8 cellular contexts compared by ENCODE assay signal in genomic region chr13:24217601-24218281, GRCh38. TPM values are rescaled to one million over a fixed set of nuclear protein-coding genes. Genes with fewer than 3 reads are reported as not detected.
DNase-seq lines count a peak whose midpoint lies in the region; ATAC-seq, FAIRE-seq and TF ChIP-seq lines count a peak whose summit lies in the region.

No MANE protein-coding gene starts in this region.

- no peaks in the 10 kb centered on the region for H3K36me3 ChIP-seq in GM12878 (ENCODE audit: control insufficient read depth in 2 of 2, insufficient read depth in 2 of 2, low read length in 1 of 2)

- no peaks in the 10 kb centered on the region; the same call in 2 of the 3 replicates for H3K9me3 ChIP-seq in GM12878 (replicated peaks; ENCODE audit: control insufficient read depth, insufficient read depth, low read length)

- TF ChIP-seq EP300 in GM12878 (IDR thresholded peaks at IDR 0.05; ENCODE audit: borderline replicate concordance in 1 of 2, control insufficient read depth in 1 of 2, low read depth in 2 of 2, low read length in 2 of 2): no peak

- peaks cover 22 to 25% of the 10 kb centered on the region in 2 donors for H3K4me1 Mint-ChIP-seq in natural killer cell treated with Interleukin-12 subunit alpha and Interleukin-12 subunit beta and Interleukin-15 and Interleukin-18, amount 100 ng/mL, for 72 hours (ENCODE audit: low read depth in 2 of 2)

- TF ChIP-seq POLR2A in GM12878 (IDR thresholded peaks at IDR 0.05; ENCODE audit: low read depth, low read length): no peak

- H4K20me1 ChIP-seq in GM12878 (ENCODE audit: control insufficient read depth, insufficient read depth): no peaks in the 10 kb centered on the region

- RAD21 ChIA-PET in GM12878 (lab: Charles Lee; ENCODE audit: unreplicated experiment): interaction anchor here (1.0 to 3.5 kb wide), 7 partner anchors 11 to 296 kb away, joined by 3 to 31 read pairs (median 4); no protein-coding TSS in a partner anchor

- H2AFZ ChIP-seq in GM12878 (ENCODE audit: control insufficient read depth, low read depth, low read length): no peak overlapping the region

- no peak overlapping the region for H3K4me3 ChIP-seq in GM12878

- H3K4me3 Mint-ChIP-seq in natural killer cell treated with Interleukin-12 subunit alpha and Interleukin-12 subunit beta and Interleukin-15 and Interleukin-18, amount 100 ng/mL, for 72 hours: peak overlapping the region; percentile 4

- SMC1A ChIA-PET in GM12878 (lab: Charles Lee; ENCODE audit: uncharacterized antibody, unreplicated experiment): interaction anchor here (0.6 to 6.8 kb wide), 13 partner anchors 11 to 296 kb away, joined by 3 to 74 read pairs (median 6); no protein-coding TSS in a partner anchor

- TF ChIP-seq RAD21 in GM12878 (IDR thresholded peaks at IDR 0.05; ENCODE audit: insufficient read depth, low read depth, low read length): no peak

- WGBS in GM12878 (ENCODE audit: insufficient coverage, insufficient replicate concordance, low lambda C conversion rate, missing lambda C conversion rate): 38% methylated on average over 6 of the region's 6 CpGs

- ATAC-seq in HG02763 (IDR thresholded peaks at IDR 0.05; ENCODE audit: unreplicated experiment) (peak; percentile 51), GM12878 (peak; percentile 53)
- peak; percentile 51 to 61 for ATAC-seq in natural killer cell treated with Interleukin-12 subunit alpha and Interleukin-12 subunit beta and Interleukin-15 and Interleukin-18, amount 100 ng/mL, for 72 hours

- peaks cover 23% of the 10 kb centered on the region for H3K4me1 ChIP-seq in GM12878 (ENCODE audit: control insufficient read depth, insufficient read depth, low read length)

- FAIRE-seq in GM12878 (lab: Jason Lieb, UNC) (no peak), frontal cortex (lab: Jason Lieb, UNC) (no peak), HTR-8/SVneo (lab: Jason Lieb, UNC) (no peak)

- peak overlapping the region; percentile 11 to 65 for H3K27ac Mint-ChIP-seq in natural killer cell treated with Interleukin-12 subunit alpha and Interleukin-12 subunit beta and Interleukin-15 and Interleukin-18, amount 100 ng/mL, for 72 hours

- H3K4me2 ChIP-seq in GM12878 (ENCODE audit: control insufficient read depth, insufficient read depth): 0 out of 2 replicates have a peak overlapping the region, but pooled peaks have one; percentile 7

- H3K27ac ChIP-seq in GM12878 (ENCODE audit: control insufficient read depth, insufficient read depth): no peak overlapping the region

- in situ Hi-C loops in GM12878 (cut with MboI): no loop called here

- no peaks in the 10 kb centered on the region; a peak in 1 of 4 replicates for H3K27me3 ChIP-seq in GM12878 (replicated peaks in 1 of 2; ENCODE audit: control insufficient read depth in 2 of 2, insufficient read depth in 2 of 2, low read length in 1 of 2)

- H3K27me3 Mint-ChIP-seq in natural killer cell treated with Interleukin-12 subunit alpha and Interleukin-12 subunit beta and Interleukin-15 and Interleukin-18, amount 100 ng/mL, for 72 hours: peaks cover 3 to 4% of the 10 kb centered on the region in 2 donors

- POLR2A ChIA-PET in GM12878 (lab: Charles Lee): interaction anchor here (0.6 kb wide), 1 partner anchor 9 kb away, joined by 3 read pairs; no protein-coding TSS in a partner anchor

- no peaks in the 10 kb centered on the region for H3K36me3 Mint-ChIP-seq in natural killer cell treated with Interleukin-12 subunit alpha and Interleukin-12 subunit beta and Interleukin-15 and Interleukin-18, amount 100 ng/mL, for 72 hours

- CTCF ChIA-PET in GM12878 (lab: Yijun Ruan, JAX): interaction anchor here (1.0 to 15.2 kb wide), 14 partner anchors 10 to 301 kb away, joined by 3 to 155 read pairs (median 4); no protein-coding TSS in a partner anchor

- no TSS peak for BruUV-seq in GM12878 (replicated peaks; lab: Mats Ljungman, UMichigan)

- DNase-seq in GM03348 (ENCODE audit: low spot score) (peak; percentile 25), GM12878 (ENCODE audit: low read depth, low spot score) (no peak), NCI-H524 treated with DMSO at 0.1 percent for 48 hours (lab: John Stamatoyannopoulos, UW) (no peak), frontal cortex (ENCODE audit: low spot score in 2 of 2) (no peak), NCI-H2081 treated with DMSO at 0.1 percent for 48 hours (lab: John Stamatoyannopoulos, UW) (no peak), HTR-8/SVneo (ENCODE audit: insufficient read length, low spot score) (no peak)
- DNase-seq in natural killer cell treated with Interleukin-12 subunit alpha and Interleukin-12 subunit beta and Interleukin-15 and Interleukin-18, amount 100 ng/mL, for 72 hours (ENCODE audit: low spot score): no peak

- intact Hi-C loops in GM12878 (cut with micrococcal nuclease; ENCODE audit: unreplicated experiment): no loop called here

- H3K9me3 Mint-ChIP-seq in natural killer cell treated with Interleukin-12 subunit alpha and Interleukin-12 subunit beta and Interleukin-15 and Interleukin-18, amount 100 ng/mL, for 72 hours: no peaks in the 10 kb centered on the region

- no peak for TF ChIP-seq CTCF in GM12878 (IDR thresholded peaks at IDR 0.05 in 2 of 3, conservative IDR thresholded peaks at IDR 0.05 in 1 of 3; ENCODE audit: control insufficient read depth in 2 of 3, extremely low read depth in 1 of 3, insufficient read depth in 1 of 3, low read depth in 3 of 3, low read length in 3 of 3)

- no peak overlapping the region for H3K9ac ChIP-seq in GM12878 (ENCODE audit: control insufficient read depth, insufficient read depth, low read length)

- H3K79me2 ChIP-seq in GM12878 (ENCODE audit: control insufficient read depth, insufficient read depth, low read length): no peaks in the 10 kb centered on the region

TF ChIP-seq in GM12878, 131 proteins besides CTCF, POLR2A, EP300 and RAD21:
- TF ChIP-seq FOXM1 (IDR thresholded peaks at IDR 0.05; ENCODE audit: low read depth, low read length): no peak
- no peak for TF ChIP-seq SREBF2 (IDR thresholded peaks at IDR 0.05; ENCODE audit: low read length)
- peak; percentile 76 to 84 for TF ChIP-seq BHLHE40 (IDR thresholded peaks at IDR 0.05; ENCODE audit: borderline replicate concordance in 1 of 2, low read depth in 2 of 2, low read length in 1 of 2)
- no peak for TF ChIP-seq YY1 (IDR thresholded peaks at IDR 0.05; ENCODE audit: low read depth, low read length)
- TF ChIP-seq ZBTB4 (CRISPR knock-in tag; IDR thresholded peaks at IDR 0.05): no peak

RNA-seq across cellular contexts. Expression of gene SPATA13, which starts 57.2 kb away (rescaled TPM):
- total RNA-seq in GM12878 (2013; cell fraction: nucleolus; rRNA removed): 25.9 and 31.1 TPM in 2 replicates
- total RNA-seq in GM12878 (2014; rRNA removed): 11.1 and 12.2 TPM in 2 replicates
- total RNA-seq in GM12878 (2014; rRNA removed; fragmentation: Illumina TruSeq; extraction: Trizol): 10.1 and 10.5 TPM in 2 replicates
- total RNA-seq in GM12878 (2021): 10.3 and 10.7 TPM in 2 replicates
- polyA plus RNA-seq in GM12878 (2011; ENCODE audit: low read depth): 4.2 TPM
- polyA plus RNA-seq in GM12878 (2011; rRNA removed): 10.9 and 11.7 TPM in 2 replicates
- 7.1 and 8.5 TPM in 2 replicates for polyA plus RNA-seq in GM12878 (2011; cell fraction: cytosol; rRNA removed)
- polyA plus RNA-seq in GM12878 (2011; cell fraction: nucleus; rRNA removed): 9.4 and 10.8 TPM in 2 replicates
- 5.1 and 7.6 TPM in 2 replicates for polyA plus RNA-seq in GM12878 (2012)
- 10.9 and 11.7 TPM in 2 replicates for polyA plus RNA-seq in GM12878 (2014; fragmentation: Illumina TruSeq; extraction: Trizol)
- 1 to 10 TPM; 2.4 to 2.7 TPM for polyA plus RNA-seq in GM12878 (2014; fragmentation: Nextera tagmentation; extraction: Ambion mirVana)
- 10.2 and 10.6 TPM in 2 replicates for polyA plus RNA-seq in GM12878 (2014; rRNA removed)
- 1 to 10 TPM; 5.4 to 5.5 TPM for polyA plus RNA-seq in GM12878 (2016; fragmentation: Nextera tagmentation; extraction: Ambion mirVana)
- polyA minus RNA-seq in GM12878 (2011; rRNA and poly(A)+ RNA removed): 16.5 and 20.6 TPM in 2 replicates
- 5.6 and 6.3 TPM in 2 replicates for polyA minus RNA-seq in GM12878 (2011; cell fraction: cytosol; rRNA and poly(A)+ RNA removed)
- 8.5 and 13.2 TPM in 2 replicates for polyA minus RNA-seq in GM12878 (2011; cell fraction: nucleus; rRNA and poly(A)+ RNA removed)
- 100 to 1,000 TPM in 1 of 2 donors, 10 to 100 TPM in 1; 81.6 to 107 TPM for total RNA-seq in natural killer cell treated with Interleukin-12 subunit alpha and Interleukin-12 subunit beta and Interleukin-15 and Interleukin-18, amount 100 ng/mL, for 72 hours
- 30.6 TPM for total RNA-seq in frontal cortex
